In the genomic region with DNA sequence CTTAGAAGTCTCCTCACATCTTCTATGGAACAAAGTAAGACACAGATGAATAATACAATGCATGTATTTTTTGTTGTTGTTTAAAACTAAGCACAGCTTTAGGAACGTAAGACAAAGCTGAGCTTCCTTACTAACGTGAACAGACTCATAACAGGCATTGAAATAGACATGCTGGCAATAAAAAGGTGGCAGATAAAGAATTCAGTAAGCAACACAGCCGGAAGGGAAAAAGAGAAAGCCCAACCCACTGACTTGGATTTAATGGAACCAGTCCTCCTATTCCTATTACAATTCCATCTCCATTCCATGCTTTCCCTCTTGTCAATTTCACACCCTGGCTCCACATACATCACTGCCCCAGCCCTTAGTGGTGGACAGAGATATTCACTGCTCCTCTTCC, we compare ENCODE assay signal across 14 cellular contexts.
A peak's percentile ranks its signal among the peaks of the same experiment; 100 is the strongest.
DNase-seq lines count a peak whose midpoint lies in the region; TF ChIP-seq lines count a peak whose summit lies in the region.
"Had no signal": no experiment of that assay in that cellular context is flagged by ENCODE, and none has a peak within 500 bp of the region (broad histone marks: within the 10 kb centered on the region; RNA-seq: fewer than 3 reads in every experiment).

No MANE protein-coding gene starts in this region.

- no peak overlapping the region for H3K4me2 ChIP-seq in mammary epithelial cell (ENCODE audit: insufficient read depth, low read depth, low read length)

- peak overlapping the region; percentile 42 for H3K27ac Mint-ChIP-seq in MCF 10A (ENCODE audit: low read depth, unreplicated experiment)
- H3K27ac Mint-ChIP-seq in mesothelial cell of epicardium = peak overlapping the region; percentile 48
- H3K27ac Mint-ChIP-seq: CD14-positive monocyte; CD8-positive, alpha-beta memory T cell had no signal

- H3K36me3 Mint-ChIP-seq in MCF 10A (ENCODE audit: insufficient read depth, unreplicated experiment) (peaks cover 82% of the 10 kb centered on the region), mesothelial cell of epicardium (no peaks in the 10 kb centered on the region)
- H3K36me3 Mint-ChIP-seq: CD14-positive monocyte; CD8-positive, alpha-beta memory T cell had no signal

- H3K27ac ChIP-seq in mammary epithelial cell (ENCODE audit: insufficient read depth, low read depth, low read length) = no peak overlapping the region
- H3K27ac ChIP-seq in cingulate gyrus (ENCODE audit: low read depth, low read length) = peak overlapping the region; percentile 23
- H3K27ac ChIP-seq: 22Rv1, GM23248 had no signal

- POLR2A ChIA-PET in MCF 10A (lab: Yijun Ruan, JAX) = interaction anchor here (1.2 to 1.5 kb wide), 2 partner anchors 25 to 283 kb away, joined by 3 read pairs; no protein-coding TSS in a partner anchor

- no TSS peak for BruUV-seq in MCF 10A (replicated peaks; lab: Mats Ljungman, UMichigan)
- BruUV-seq in mammary epithelial cell (replicated peaks; lab: Mats Ljungman, UMichigan) = no TSS peak

- no peaks in the 10 kb centered on the region for H4K20me1 ChIP-seq in mammary epithelial cell (ENCODE audit: insufficient read depth, low read length)

- DNase-seq in MCF 10A (ENCODE audit: unreplicated experiment) = no peak
- DNase-seq in mammary epithelial cell = no peak
- no peak for DNase-seq in mesothelial cell of epicardium (ENCODE audit: low spot score in 2 of 2, unreplicated experiment in 2 of 2)
- no peak for DNase-seq in NCI-H187 treated with DMSO at 0.1 percent for 48 hours (lab: John Stamatoyannopoulos, UW)
- DNase-seq in stimulated activated CD4-positive, alpha-beta T cell treated with anti-CD3 and anti-CD28 coated beads, Interleukin-12 subunit alpha, Interleukin-12 subunit beta, amount 100 ng/mL, for 4 hours = no peak
- DNase-seq in NCI-H1930 (lab: John Stamatoyannopoulos, UW) = no peak
- DNase-seq in inferior parietal cortex (ENCODE audit: extremely low spot score) = no peak
- DNase-seq: CD8-positive, alpha-beta memory T cell; GF-D8; GM23248; H7 had no signal

- H3K4me1 Mint-ChIP-seq in MCF 10A (ENCODE audit: insufficient read depth, unreplicated experiment) (peaks cover 13% of the 10 kb centered on the region), mesothelial cell of epicardium (peaks cover 15% of the 10 kb centered on the region)

- dilution Hi-C loops in mammary epithelial cell (cut with HindIII; ENCODE audit: low sequenced_read_pairs) = no loop called here

- H3K4me1 ChIP-seq in mammary epithelial cell (ENCODE audit: insufficient read depth, low read length) = peaks cover 3% of the 10 kb centered on the region

- H3K27me3 ChIP-seq in mammary epithelial cell (ENCODE audit: insufficient read depth, low read length) = no peaks in the 10 kb centered on the region

- peaks cover 11% of the 10 kb centered on the region for H3K36me3 ChIP-seq in mammary epithelial cell (ENCODE audit: insufficient read depth, low read length)

- no peak overlapping the region for H3K4me3 Mint-ChIP-seq in MCF 10A (ENCODE audit: unreplicated experiment)
- H3K4me3 Mint-ChIP-seq in mesothelial cell of epicardium = no peak overlapping the region
- H3K4me3 Mint-ChIP-seq: CD14-positive monocyte; CD8-positive, alpha-beta memory T cell had no signal

- in situ Hi-C loops in mammary epithelial cell (cut with MboI; ENCODE audit: low sequenced_read_pairs in 2 of 2) = no loop called here

- 89% methylated on average over 3 of the region's 3 CpGs for WGBS in mammary epithelial cell (ENCODE audit: low coverage, missing lambda C conversion rate)

- TF ChIP-seq CTCF in MCF 10A (IDR thresholded peaks at IDR 0.05; ENCODE audit: unreplicated experiment) (no peak), mammary epithelial cell (conservative IDR thresholded peaks at IDR 0.05 in 1 of 2, IDR thresholded peaks at IDR 0.05 in 1 of 2; ENCODE audit: extremely low read depth in 1 of 2, insufficient read depth in 1 of 2, low read depth in 1 of 2, low read length in 2 of 2) (no peak), mesothelial cell of epicardium (IDR thresholded peaks at IDR 0.05; ENCODE audit: unreplicated experiment) (no peak)

- H2AFZ ChIP-seq in mammary epithelial cell (ENCODE audit: low read depth, low read length) = no peak overlapping the region
- H2AFZ ChIP-seq: GM23248 had no signal

- H3K9ac ChIP-seq in mammary epithelial cell (ENCODE audit: insufficient read depth, low read length) = no peak overlapping the region
- H3K9ac ChIP-seq: GM23248 had no signal

- no peaks in the 10 kb centered on the region for H3K9me3 ChIP-seq in mammary epithelial cell (replicated peaks; ENCODE audit: insufficient read depth, low read length)

- CTCF ChIA-PET in MCF 10A (lab: Yijun Ruan, JAX) = interaction anchor here (0.5 to 1.5 kb wide), 4 partner anchors 23 to 282 kb away, joined by 3 to 6 read pairs (median 4); partner anchors contain the start of gene APBB2
- CTCF ChIA-PET in mammary epithelial cell (lab: Charles Lee; ENCODE audit: low non-redundant PET) = no interaction called here

- H3K4me3 ChIP-seq in mammary epithelial cell (replicated peaks in 1 of 3; ENCODE audit: insufficient read depth in 1 of 3, low read depth in 2 of 3, low read length in 3 of 3) = no peak overlapping the region
- H3K4me3 ChIP-seq: GM23248 had no signal

- no peaks in the 10 kb centered on the region for H3K79me2 ChIP-seq in mammary epithelial cell (ENCODE audit: insufficient read depth, low read length)

- H3K9me3 Mint-ChIP-seq in MCF 10A (ENCODE audit: unreplicated experiment) (no peaks in the 10 kb centered on the region), mesothelial cell of epicardium (no peaks in the 10 kb centered on the region)
- H3K9me3 Mint-ChIP-seq: CD14-positive monocyte had no signal

- H3K27me3 Mint-ChIP-seq in MCF 10A (ENCODE audit: insufficient read depth, unreplicated experiment) = no peaks in the 10 kb centered on the region
- H3K27me3 Mint-ChIP-seq in mesothelial cell of epicardium (ENCODE audit: low read depth) = no peaks in the 10 kb centered on the region

- intact Hi-C loops in MCF 10A (cut with micrococcal nuclease) = no loop called here
- intact Hi-C loops in mammary epithelial cell (cut with micrococcal nuclease) = no loop called here
